In the genomic region with DNA sequence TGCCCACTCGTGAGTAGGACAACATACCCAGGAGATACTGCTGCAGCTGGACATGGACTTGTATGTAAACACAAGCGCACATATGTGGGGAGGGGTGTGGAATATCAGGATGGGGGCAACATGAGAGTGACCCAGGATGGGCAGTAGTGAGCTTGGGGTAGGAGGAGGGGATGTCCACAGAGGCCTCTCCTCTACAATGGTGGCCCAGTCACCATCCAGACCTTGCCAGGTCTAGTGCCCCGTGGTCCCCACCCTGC, we compare ENCODE assay signal across 1 cellular context.
TF ChIP-seq lines count a peak whose summit lies in the region.

No MANE protein-coding gene starts in this region.

TF ChIP-seq in GM23338, 12 proteins besides CTCF, POLR2A, EP300 and RAD21 (continued from another document):
- TF ChIP-seq, protein P1, sequence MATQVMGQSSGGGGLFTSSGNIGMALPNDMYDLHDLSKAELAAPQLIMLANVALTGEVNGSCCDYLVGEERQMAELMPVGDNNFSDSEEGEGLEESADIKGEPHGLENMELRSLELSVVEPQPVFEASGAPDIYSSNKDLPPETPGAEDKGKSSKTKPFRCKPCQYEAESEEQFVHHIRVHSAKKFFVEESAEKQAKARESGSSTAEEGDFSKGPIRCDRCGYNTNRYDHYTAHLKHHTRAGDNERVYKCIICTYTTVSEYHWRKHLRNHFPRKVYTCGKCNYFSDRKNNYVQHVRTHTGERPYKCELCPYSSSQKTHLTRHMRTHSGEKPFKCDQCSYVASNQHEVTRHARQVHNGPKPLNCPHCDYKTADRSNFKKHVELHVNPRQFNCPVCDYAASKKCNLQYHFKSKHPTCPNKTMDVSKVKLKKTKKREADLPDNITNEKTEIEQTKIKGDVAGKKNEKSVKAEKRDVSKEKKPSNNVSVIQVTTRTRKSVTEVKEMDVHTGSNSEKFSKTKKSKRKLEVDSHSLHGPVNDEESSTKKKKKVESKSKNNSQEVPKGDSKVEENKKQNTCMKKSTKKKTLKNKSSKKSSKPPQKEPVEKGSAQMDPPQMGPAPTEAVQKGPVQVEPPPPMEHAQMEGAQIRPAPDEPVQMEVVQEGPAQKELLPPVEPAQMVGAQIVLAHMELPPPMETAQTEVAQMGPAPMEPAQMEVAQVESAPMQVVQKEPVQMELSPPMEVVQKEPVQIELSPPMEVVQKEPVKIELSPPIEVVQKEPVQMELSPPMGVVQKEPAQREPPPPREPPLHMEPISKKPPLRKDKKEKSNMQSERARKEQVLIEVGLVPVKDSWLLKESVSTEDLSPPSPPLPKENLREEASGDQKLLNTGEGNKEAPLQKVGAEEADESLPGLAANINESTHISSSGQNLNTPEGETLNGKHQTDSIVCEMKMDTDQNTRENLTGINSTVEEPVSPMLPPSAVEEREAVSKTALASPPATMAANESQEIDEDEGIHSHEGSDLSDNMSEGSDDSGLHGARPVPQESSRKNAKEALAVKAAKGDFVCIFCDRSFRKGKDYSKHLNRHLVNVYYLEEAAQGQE (IDR thresholded peaks at IDR 0.05; ENCODE audit: unreplicated experiment): no peak
- TF ChIP-seq ETS1 (IDR thresholded peaks at IDR 0.05) (no peak), EZH2phosphoT487 (IDR thresholded peaks at IDR 0.05; ENCODE audit: unreplicated experiment) (no peak), POLR2AphosphoS5 (IDR thresholded peaks at IDR 0.05; ENCODE audit: low read depth) (no peak), NANOG (IDR thresholded peaks at IDR 0.05; ENCODE audit: borderline replicate concordance) (no peak)
